ENCODE assay signal across 1 cellular context in genomic region chr6:43014434-43014909, GRCh38.
TF ChIP-seq lines count a peak whose summit lies in the region.

No MANE protein-coding gene starts in this region.

TF ChIP-seq in endothelial cell of umbilical vein, 7 proteins besides CTCF, POLR2A, EP300 and RAD21:
- TF ChIP-seq GATA2 (IDR thresholded peaks at IDR 0.05; ENCODE audit: insufficient read depth, insufficient read length, low read depth, low read length) (no peak), POLR2AphosphoS5 (IDR thresholded peaks at IDR 0.05; ENCODE audit: insufficient read depth, low read depth, low read length) (no peak), MYC (IDR thresholded peaks at IDR 0.05; ENCODE audit: low read depth, low read length) (no peak), FOS (IDR thresholded peaks at IDR 0.05; ENCODE audit: borderline replicate concordance, insufficient read depth, low read length) (no peak), JUN (IDR thresholded peaks at IDR 0.05; ENCODE audit: borderline replicate concordance, insufficient read depth, insufficient read length, low read depth) (no peak), EZH2 (IDR thresholded peaks at IDR 0.05; ENCODE audit: borderline replicate concordance, low read depth, low read length, severe bottlenecking) (no peak)
- TF ChIP-seq, protein P1, sequence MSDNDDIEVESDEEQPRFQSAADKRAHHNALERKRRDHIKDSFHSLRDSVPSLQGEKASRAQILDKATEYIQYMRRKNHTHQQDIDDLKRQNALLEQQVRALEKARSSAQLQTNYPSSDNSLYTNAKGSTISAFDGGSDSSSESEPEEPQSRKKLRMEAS (IDR thresholded peaks at IDR 0.05; ENCODE audit: insufficient read depth, insufficient read length): no peak
TF ChIP-seq in endothelial cell of umbilical vein: peak in this region for 0.
